In genomic region chr13:100666124-100666523, GRCh38 we compare ENCODE assay signal across 19 cellular contexts.
DNase-seq lines count a peak whose midpoint lies in the region; ATAC-seq and FAIRE-seq lines count a peak whose summit lies in the region.
"Had no signal": no experiment of that assay in that cellular context is flagged by ENCODE, and none has a peak within 500 bp of the region (broad histone marks: within the 10 kb centered on the region; RNA-seq: fewer than 3 reads in every experiment).

No MANE protein-coding gene starts in this region.

- peak; percentile 46 for FAIRE-seq in endometrium (lab: Jason Lieb, UNC)
- FAIRE-seq: A204.1, endothelial cell of umbilical vein, H1 had no signal

- no peak for ATAC-seq in effector memory CD8-positive, alpha-beta T cell (replicated peaks)
- no peak for ATAC-seq in GM19328 (IDR thresholded peaks at IDR 0.05; ENCODE audit: unreplicated experiment)
- ATAC-seq: PC-3 had no signal

- no peak overlapping the region for H3K4me3 Mint-ChIP-seq in effector memory CD8-positive, alpha-beta T cell
- H3K4me3 Mint-ChIP-seq: activated naive CD8-positive, alpha-beta T cell; CD4-positive, CD25-positive, alpha-beta regulatory T cell; central memory CD8-positive, alpha-beta T cell had no signal

- DNase-seq in NCI-H1417 (lab: John Stamatoyannopoulos, UW) (peak in 2 of 3 experiments; percentile 12 to 66), NCI-H1417 treated with DMSO at 0.1 percent for 48 hours (lab: John Stamatoyannopoulos, UW) (no peak), NCI-H748 (lab: John Stamatoyannopoulos, UW; ENCODE audit: unreplicated experiment) (peak; percentile 56), pons (ENCODE audit: low spot score) (peak; percentile 78), cerebellar cortex (ENCODE audit: low spot score) (no peak)
- no peak for DNase-seq in effector memory CD8-positive, alpha-beta T cell
- DNase-seq: activated CD4-positive, alpha-beta T cell treated with anti-CD3 and anti-CD28 coated beads for 48 hours; CD4-positive, CD25-positive, alpha-beta regulatory T cell; EL; PC-3; stimulated activated CD4-positive, alpha-beta T cell treated with anti-CD3 and anti-CD28 coated beads, Interleukin-4, amount 100 ng/mL, for 1 hour; upper lobe of left lung had no signal

- H3K9me3 Mint-ChIP-seq in effector memory CD8-positive, alpha-beta T cell = no peaks in the 10 kb centered on the region
- H3K9me3 Mint-ChIP-seq: central memory CD8-positive, alpha-beta T cell had no signal

- H3K4me1 Mint-ChIP-seq in effector memory CD8-positive, alpha-beta T cell (ENCODE audit: low read depth in 2 of 2) = peaks cover 3 to 4% of the 10 kb centered on the region in 2 donors

- no peak overlapping the region for H3K27ac Mint-ChIP-seq in effector memory CD8-positive, alpha-beta T cell
- H3K27ac Mint-ChIP-seq: activated naive CD8-positive, alpha-beta T cell; CD4-positive, CD25-positive, alpha-beta regulatory T cell had no signal

- H3K36me3 Mint-ChIP-seq in effector memory CD8-positive, alpha-beta T cell (ENCODE audit: insufficient read depth) = peaks cover 51% of the 10 kb centered on the region

- no peaks in the 10 kb centered on the region for H3K27me3 Mint-ChIP-seq in effector memory CD8-positive, alpha-beta T cell
- H3K27me3 Mint-ChIP-seq: activated naive CD8-positive, alpha-beta T cell; CD4-positive, CD25-positive, alpha-beta regulatory T cell; central memory CD8-positive, alpha-beta T cell had no signal

Comparison
In these comparisons a context has a peak if more than half of its experiments do, and no peak if none do; other contexts are left out.
1. DNase-seq: peak in NCI-H1417 (2 of 3), NCI-H748 (single experiment) and pons (single experiment); none in NCI-H1417 treated with DMSO at 0.1 percent for 48 hours (single experiment), cerebellar cortex (single experiment) and effector memory CD8-positive, alpha-beta T cell (0 of 3).